Comparison of ENCODE assay signal across 24 cellular contexts in the genomic region with DNA sequence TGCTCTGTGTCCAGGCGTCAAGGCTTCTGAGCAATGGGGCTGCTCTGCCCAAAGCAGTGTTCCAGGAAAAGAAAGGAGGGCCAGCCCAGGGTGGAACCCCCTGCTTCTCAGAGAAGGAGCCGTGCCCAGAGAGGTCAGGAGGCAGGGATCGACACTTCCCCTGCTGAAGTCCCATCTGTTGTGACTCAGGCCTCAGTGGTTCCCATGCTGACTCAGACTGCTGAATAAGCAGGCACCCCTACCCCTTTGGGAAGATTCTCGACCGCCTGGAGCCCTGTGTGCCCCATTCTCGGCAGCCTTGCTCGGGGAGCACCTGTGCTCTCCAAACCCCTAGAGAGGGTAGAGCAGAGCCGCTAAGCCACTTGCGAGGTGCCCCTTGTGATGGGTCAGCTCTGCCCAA. TPM values are rescaled to one million over a fixed set of nuclear protein-coding genes. Genes with fewer than 3 reads are reported as not detected.
A peak's percentile ranks its signal among the peaks of the same experiment; 100 is the strongest.
DNase-seq lines count a peak whose midpoint lies in the region; ATAC-seq and TF ChIP-seq lines count a peak whose summit lies in the region.
"Had no signal": no experiment of that assay in that cellular context is flagged by ENCODE, and none has a peak within 500 bp of the region (broad histone marks: within the 10 kb centered on the region; RNA-seq: fewer than 3 reads in every experiment).

No MANE protein-coding gene starts in this region.

- H3K4me2 ChIP-seq in IMR-90 (ENCODE audit: low read depth, low read length): no peak overlapping the region
- peak overlapping the region; percentile 42 for H3K4me2 ChIP-seq in mammary epithelial cell (ENCODE audit: insufficient read depth, low read depth, low read length)
- no peak overlapping the region for H3K4me2 ChIP-seq in trophoblast cell (ENCODE audit: low read length)

- intact Hi-C loops in IMR-90 (cut with micrococcal nuclease): no loop called here
- intact Hi-C loops in mammary epithelial cell (cut with micrococcal nuclease): no loop called here

- H3K14ac ChIP-seq in IMR-90 (replicated peaks; ENCODE audit: low read depth, low read length) (no peak overlapping the region), trophoblast cell (ENCODE audit: low read length) (no peak overlapping the region)

- no peak overlapping the region for H4K12ac ChIP-seq in trophoblast cell (ENCODE audit: low read depth, low read length)

- no peak overlapping the region for H2AK9ac ChIP-seq in IMR-90 (replicated peaks; ENCODE audit: low read depth, low read length, poor library complexity)

- H3K9me3 ChIP-seq in IMR-90 (ENCODE audit: control insufficient read depth, insufficient read depth, low read length): no peaks in the 10 kb centered on the region
- no peaks in the 10 kb centered on the region for H3K9me3 ChIP-seq in mammary epithelial cell (replicated peaks; ENCODE audit: insufficient read depth, low read length)
- peaks cover 1% of the 10 kb centered on the region for H3K9me3 ChIP-seq in trophoblast cell (ENCODE audit: insufficient read depth, low read depth, low read length)
- H3K9me3 ChIP-seq: lower lobe of right lung, ovary, right lobe of liver, upper lobe of right lung had no signal

- POLR2A ChIA-PET in IMR-90 (lab: Charles Lee; ENCODE audit: unreplicated experiment): no interaction called here

- H3K23ac ChIP-seq in IMR-90 (ENCODE audit: low read depth, low read length) (no peak overlapping the region), trophoblast cell (ENCODE audit: low read length) (no peak overlapping the region)

- H3K79me1 ChIP-seq in IMR-90 (ENCODE audit: low read depth in 1 of 2, low read length in 2 of 2): no peaks in the 10 kb centered on the region
- peaks cover 18% of the 10 kb centered on the region for H3K79me1 ChIP-seq in trophoblast cell (ENCODE audit: low read length)

- H2BK12ac ChIP-seq in trophoblast cell (ENCODE audit: low read length): peak overlapping the region; percentile 63

- H2AFZ ChIP-seq in IMR-90 (replicated peaks; ENCODE audit: low read length, poor library complexity): no peak overlapping the region
- H2AFZ ChIP-seq in mammary epithelial cell (ENCODE audit: low read depth, low read length): no peak overlapping the region
- H2AFZ ChIP-seq in trophoblast cell (ENCODE audit: insufficient read depth, low read length, poor library complexity): no peak overlapping the region

- no peak for TF ChIP-seq RAD21 in IMR-90 (IDR thresholded peaks at IDR 0.05; ENCODE audit: low read length)

- no peak overlapping the region for H3K27ac ChIP-seq in IMR-90 (ENCODE audit: insufficient read depth, low read length)
- peak overlapping the region; percentile 98 for H3K27ac ChIP-seq in mammary epithelial cell (ENCODE audit: insufficient read depth, low read depth, low read length)
- H3K27ac ChIP-seq in trophoblast cell (ENCODE audit: low read depth, low read length): no peak overlapping the region
- H3K27ac ChIP-seq: lower lobe of right lung, ovary, right lobe of liver, upper lobe of right lung had no signal

- H3K4me1 ChIP-seq in IMR-90 (ENCODE audit: control insufficient read depth, insufficient read depth, low read length) (no peaks in the 10 kb centered on the region), mammary epithelial cell (ENCODE audit: insufficient read depth, low read length) (peaks cover 66% of the 10 kb centered on the region), trophoblast cell (ENCODE audit: control insufficient read depth in 1 of 2, insufficient read depth in 2 of 2, low read length in 2 of 2) (peaks cover 29 to 35% of the 10 kb centered on the region in 2 experiments)

- H3K9ac ChIP-seq in IMR-90 (ENCODE audit: low read depth, low read length) (no peak overlapping the region), mammary epithelial cell (ENCODE audit: insufficient read depth, low read length) (peak overlapping the region; percentile 41), trophoblast cell (ENCODE audit: low read length) (no peak overlapping the region)

- no peak overlapping the region for H2BK15ac ChIP-seq in IMR-90 (ENCODE audit: low read depth, low read length)

- H3K27me3 ChIP-seq in IMR-90 (ENCODE audit: control insufficient read depth, insufficient read depth, low read length) (peaks cover 88% of the 10 kb centered on the region), mammary epithelial cell (ENCODE audit: insufficient read depth, low read length) (no peaks in the 10 kb centered on the region), trophoblast cell (ENCODE audit: insufficient read depth, low read length) (no peaks in the 10 kb centered on the region)
- H3K27me3 ChIP-seq: ovary, right lobe of liver, upper lobe of right lung had no signal

- no peak overlapping the region for H2BK20ac ChIP-seq in IMR-90 (ENCODE audit: low read depth, low read length)

- H3K9me1 ChIP-seq in IMR-90 (ENCODE audit: insufficient read depth, low read length): no peaks in the 10 kb centered on the region

- peak; percentile 45 for DNase-seq in AG08395 (ENCODE audit: low spot score)
- DNase-seq in IMR-90: peak; percentile 15
- peak; percentile 77 for DNase-seq in mammary epithelial cell
- no peak for DNase-seq in trophoblast cell
- DNase-seq in activated CD4-positive, alpha-beta T cell treated with anti-CD3 and anti-CD28 coated beads, Interleukin-2, amount 50 U/mL, for 4 hours: no peak
- DNase-seq: activated naive CD4-positive, alpha-beta T cell treated with anti-CD3 and anti-CD28 coated beads, Interleukin-2, amount 50 U/mL, for 16 hours; activated T-cell treated with anti-CD3 and anti-CD28 coated beads, Interleukin-2, amount 50 U/mL, for 24 hours; CD4-positive, alpha-beta T cell; DMS79; endodermal cell; hypothalamus; islet precursor cell; Kasumi-1; lower lobe of right lung; NCI-H2081 treated with DMSO at 0.1 percent for 48 hours; ovary; right lobe of liver; SHP77 treated with DMSO at 0.1 percent for 48 hours; stimulated activated CD4-positive, alpha-beta T cell treated with anti-CD3 and anti-CD28 coated beads, Interleukin-1b, Interleukin-23, amount 100 ng/mL, for 48 hours; stimulated activated naive CD8-positive, alpha-beta T cell treated with anti-CD3 and anti-CD28 coated beads, Interleukin-15, Interleukin-2, amounts not matched to agents 100 U/mL and 50 U/mL, for 24 hours; upper lobe of right lung had no signal

- H3K36me3 ChIP-seq in IMR-90 (ENCODE audit: control insufficient read depth, insufficient read depth, low read length) (no peaks in the 10 kb centered on the region), mammary epithelial cell (ENCODE audit: insufficient read depth, low read length) (peaks cover 5% of the 10 kb centered on the region), trophoblast cell (ENCODE audit: control insufficient read depth in 1 of 2, insufficient read depth in 2 of 2, low read length in 2 of 2) (no peaks in the 10 kb centered on the region)
- H3K36me3 ChIP-seq: lower lobe of right lung, ovary, right lobe of liver, upper lobe of right lung had no signal

- H3K56ac ChIP-seq in IMR-90 (ENCODE audit: extremely low read depth, insufficient read depth, low read length): no peak overlapping the region

- TF ChIP-seq POLR2A in IMR-90 (IDR thresholded peaks at IDR 0.05; ENCODE audit: low read depth, low read length): no peak

- no peak overlapping the region for H4K5ac ChIP-seq in IMR-90 (ENCODE audit: low read depth, low read length)

- WGBS in IMR-90 (ENCODE audit: extremely low coverage in 2 of 2, insufficient read length in 1 of 2), 2 experiments: 78% methylated on average over 6 of the region's 9 CpGs; no CpG with 5 or more reads in 1 of the 2 experiments
- WGBS in mammary epithelial cell (ENCODE audit: low coverage, missing lambda C conversion rate): 79% methylated on average over 9 of the region's 9 CpGs
- WGBS in trophoblast cell (ENCODE audit: extremely low coverage, insufficient coverage, insufficient read length): no CpG with 5 or more reads among the region's 9 CpGs

- H2AK5ac ChIP-seq in IMR-90 (ENCODE audit: low read depth, low read length) (no peak overlapping the region), trophoblast cell (ENCODE audit: low read length) (peak overlapping the region; percentile 81)

- dilution Hi-C loops in IMR-90 (cut with HindIII; ENCODE audit: low sequenced_read_pairs, unreplicated experiment): no loop called here
- dilution Hi-C loops in mammary epithelial cell (cut with HindIII; ENCODE audit: low sequenced_read_pairs): loop anchor here (5.0 kb wide), 2 partner anchors 50 to 155 kb away; no protein-coding TSS in a partner anchor

- H4K8ac ChIP-seq in IMR-90 (ENCODE audit: low read depth in 2 of 2, low read length in 2 of 2): no peak overlapping the region
- no peak overlapping the region for H4K8ac ChIP-seq in trophoblast cell (ENCODE audit: low read depth, low read length)

- H4K91ac ChIP-seq in IMR-90 (ENCODE audit: insufficient read depth, low read depth, low read length) (no peak overlapping the region), trophoblast cell (ENCODE audit: low read depth, low read length) (peak overlapping the region; percentile 90)

- TF ChIP-seq CTCF in IMR-90 (conservative IDR thresholded peaks at IDR 0.05; ENCODE audit: low read depth, low read length): no peak
- no peak for TF ChIP-seq CTCF in mammary epithelial cell (conservative IDR thresholded peaks at IDR 0.05 in 1 of 2, IDR thresholded peaks at IDR 0.05 in 1 of 2; ENCODE audit: extremely low read depth in 1 of 2, insufficient read depth in 1 of 2, low read depth in 1 of 2, low read length in 2 of 2)

- in situ Hi-C loops in IMR-90 (cut with MboI; ENCODE audit: low sequenced_read_pairs) (no loop called here), mammary epithelial cell (cut with MboI; ENCODE audit: low sequenced_read_pairs in 2 of 2) (no loop called here)

- H3K4ac ChIP-seq in IMR-90 (ENCODE audit: low read depth, low read length): no peak overlapping the region
- H3K4ac ChIP-seq in trophoblast cell (ENCODE audit: low read depth, low read length): no peak overlapping the region

- H3K79me2 ChIP-seq in mammary epithelial cell (ENCODE audit: insufficient read depth, low read length) (peaks cover 85% of the 10 kb centered on the region), trophoblast cell (ENCODE audit: control insufficient read depth, insufficient read depth, low read length, poor library complexity) (no peaks in the 10 kb centered on the region)

- ATAC-seq in IMR-90 (ENCODE audit: low read depth): no peak
- no peak for ATAC-seq in GM21360 (IDR thresholded peaks at IDR 0.05; ENCODE audit: unreplicated experiment)
- ATAC-seq in HG03025 (IDR thresholded peaks at IDR 0.05; ENCODE audit: low FRiP score, unreplicated experiment): no peak
- no peak for ATAC-seq in HG02798 (IDR thresholded peaks at IDR 0.05; ENCODE audit: poor library complexity, unreplicated experiment)
- ATAC-seq: lower lobe of right lung; right lobe of liver; stimulated activated naive CD8-positive, alpha-beta T cell treated with anti-CD3 and anti-CD28 coated beads, Interleukin-15, Interleukin-2, amounts not matched to agents 100 U/mL and 50 U/mL, for 24 hours had no signal

- H2BK120ac ChIP-seq in IMR-90 (ENCODE audit: low read depth, low read length) (no peak overlapping the region), trophoblast cell (ENCODE audit: insufficient read depth, low read length, poor library complexity) (no peak overlapping the region)

- no peak overlapping the region for H3K18ac ChIP-seq in IMR-90 (ENCODE audit: low read depth, low read length)
- H3K18ac ChIP-seq in trophoblast cell (ENCODE audit: low read length): no peak overlapping the region

- CTCF ChIA-PET in IMR-90 (lab: Yijun Ruan, JAX) (no interaction called here), mammary epithelial cell (lab: Charles Lee; ENCODE audit: low non-redundant PET) (no interaction called here)

- H2BK5ac ChIP-seq in IMR-90 (ENCODE audit: low read depth, low read length, poor library complexity, severe bottlenecking) (no peak overlapping the region), trophoblast cell (ENCODE audit: low read depth, low read length, poor library complexity) (no peak overlapping the region)

- H3K4me3 ChIP-seq in IMR-90 (ENCODE audit: insufficient read depth, low read depth, low read length): no peak overlapping the region
- H3K4me3 ChIP-seq in mammary epithelial cell (replicated peaks in 1 of 3; ENCODE audit: insufficient read depth in 1 of 3, low read depth in 2 of 3, low read length in 3 of 3): no peak overlapping the region
- H3K4me3 ChIP-seq in trophoblast cell (ENCODE audit: low read depth, low read length): no peak overlapping the region
- H3K4me3 ChIP-seq: lower lobe of right lung, ovary, right lobe of liver, upper lobe of right lung had no signal

- BruUV-seq in IMR-90 (replicated peaks; lab: Mats Ljungman, UMichigan) (no TSS peak), mammary epithelial cell (replicated peaks; lab: Mats Ljungman, UMichigan) (no TSS peak)

- H4K20me1 ChIP-seq in IMR-90 (ENCODE audit: insufficient read depth, low read length) (no peaks in the 10 kb centered on the region), mammary epithelial cell (ENCODE audit: insufficient read depth, low read length) (no peaks in the 10 kb centered on the region)

RNA-seq across cellular contexts. Expression of gene PKP1, which starts 23.9 kb away (rescaled TPM):
- total RNA-seq in IMR-90 (2012; rRNA removed) (under 0.01 and 0.18 TPM in 2 replicates), mammary epithelial cell (100 to 1,000 TPM; 102 to 201 TPM)
- polyA plus RNA-seq in IMR-90 (2012; rRNA removed) (0.16 and 0.36 TPM in 2 replicates), mammary epithelial cell (155 TPM)
- 0.16 and 0.26 TPM in 2 replicates for polyA plus RNA-seq in IMR-90 (2012; cell fraction: cytosol; rRNA removed)
- 0.18 and 0.20 TPM in 2 replicates for polyA plus RNA-seq in IMR-90 (2012; cell fraction: nucleus; rRNA removed; ENCODE audit: low replicate concordance)
- polyA minus RNA-seq in mammary epithelial cell: 253 TPM
- 0.14 and 0.18 TPM in 2 replicates for polyA plus RNA-seq in trophoblast cell (2013)
- total RNA-seq: CD4-positive, alpha-beta T cell; right lobe of liver had no signal

Comparison
In these comparisons a context has a peak if more than half of its experiments do, and no peak if none do; other contexts are left out.
1. DNase-seq: peak in AG08395 (single experiment), IMR-90 (single experiment) and mammary epithelial cell (single experiment); none in trophoblast cell (0 of 2) and activated CD4-positive, alpha-beta T cell treated with anti-CD3 and anti-CD28 coated beads, Interleukin-2, amount 50 U/mL, for 4 hours (0 of 2).
2. RNA of gene PKP1, which starts 23.9 kb away (total RNA-seq): 102 to 201 TPM in mammary epithelial cell; under 0.01 to 0.18 TPM in IMR-90; every median in the first group is over 10 times any median in the second.